In the genomic region with DNA sequence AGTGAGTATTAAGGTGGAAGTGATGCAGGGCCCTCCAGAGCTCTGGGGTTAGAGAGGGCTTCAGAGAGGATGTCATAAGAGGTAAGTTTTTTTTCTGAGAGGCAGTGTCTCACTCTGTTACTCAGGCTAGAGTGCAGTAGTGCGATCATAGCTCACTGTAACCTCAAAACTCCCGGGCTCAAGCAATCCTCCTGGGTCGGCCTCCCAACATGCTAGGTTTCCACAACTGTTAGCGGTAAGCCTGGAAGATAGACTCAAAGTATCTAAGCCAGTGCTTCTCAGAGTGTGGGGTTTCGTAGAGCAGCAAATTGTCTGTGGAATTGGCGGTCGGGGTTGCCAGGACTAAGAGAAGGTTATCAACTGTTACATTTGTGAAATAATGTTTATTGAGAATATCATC, we compare ENCODE assay signal across 22 cellular contexts. TPM values are rescaled to one million over a fixed set of nuclear protein-coding genes. Genes with fewer than 3 reads are reported as not detected.
"Had no signal": no experiment of that assay in that cellular context is flagged by ENCODE, and none has a peak within 500 bp of the region (broad histone marks: within the 10 kb centered on the region; RNA-seq: fewer than 3 reads in every experiment).

No MANE protein-coding gene starts in this region.

- H3K27ac ChIP-seq: gastrocnemius medialis, suprapubic skin, tibial nerve had no signal

- H3K36me3 ChIP-seq: gastrocnemius medialis, suprapubic skin, tibial nerve had no signal

- H3K4me1 ChIP-seq: gastrocnemius medialis, suprapubic skin had no signal

- H3K27me3 ChIP-seq: gastrocnemius medialis, suprapubic skin, tibial nerve had no signal

- H3K4me3 ChIP-seq: gastrocnemius medialis, suprapubic skin, tibial nerve had no signal

- H3K9me3 ChIP-seq: gastrocnemius medialis, suprapubic skin, tibial nerve had no signal

- DNase-seq: activated CD4-positive, alpha-beta T cell treated with anti-CD3 and anti-CD28 coated beads for 4 hours; activated CD4-positive, alpha-beta T cell treated with anti-CD3 and anti-CD28 coated beads, Interleukin-2, amount 50 U/mL, for 4 hours; activated naive CD4-positive, alpha-beta T cell treated with Interleukin-2 at 50 U/mL for 16 hours; activated T-cell treated with anti-CD3 and anti-CD28 coated beads for 4 hours; activated T-cell treated with anti-CD3 and anti-CD28 coated beads, Interleukin-2, amount 50 U/mL, for 72 hours; anterior cingulate cortex; dermis blood vessel endothelial cell; effector CD4-positive, alpha-beta T cell; gastrocnemius medialis; hippocampal formation; left cardiac atrium; left ventricle myocardium superior; naive thymus-derived CD8-positive, alpha-beta T cell; right cardiac atrium; stimulated activated CD4-positive, alpha-beta T cell treated with anti-CD3 and anti-CD28 coated beads, Interleukin-15, amount 100 ng/mL, for 24 hours; stimulated activated CD4-positive, alpha-beta T cell treated with anti-CD3 and anti-CD28 coated beads, Interleukin-2, amount 100 ng/mL, for 24 hours; stimulated activated naive CD4-positive, alpha-beta T cell had no signal

- ATAC-seq: activated T-cell treated with anti-CD3 and anti-CD28 coated beads, Interleukin-2, amount 50 U/mL, for 72 hours; gastrocnemius medialis; left cardiac atrium; naive thymus-derived CD8-positive, alpha-beta T cell had no signal

- FAIRE-seq: colon, endometrium, keratinocyte had no signal

RNA-seq across cellular contexts. Expression of a gene that starts 18.6 kb away (rescaled TPM):
- polyA plus RNA-seq: naive thymus-derived CD8-positive, alpha-beta T cell had no signal
